Comparison of ENCODE assay signal across 8 cellular contexts in the genomic region with DNA sequence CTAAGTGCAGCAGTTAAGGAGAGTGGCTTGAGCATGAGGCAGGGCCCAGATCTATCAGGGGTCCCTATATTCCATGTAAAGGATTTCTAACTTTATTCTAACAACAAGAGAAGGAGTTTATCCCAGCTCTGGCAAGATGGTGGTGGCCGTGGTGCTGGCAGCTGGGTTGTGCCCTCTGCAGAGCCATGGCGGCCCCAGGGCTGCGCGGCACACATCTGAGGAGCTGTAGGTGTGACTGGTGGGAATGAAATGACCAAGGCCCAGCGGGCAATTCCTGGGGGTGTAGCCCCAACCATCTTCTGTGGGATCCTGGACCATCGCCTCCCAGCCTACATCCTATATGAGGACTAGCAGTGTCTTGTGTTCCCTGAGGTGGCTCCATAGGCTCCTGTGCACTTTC.
"Had no signal": no experiment of that assay in that cellular context is flagged by ENCODE, and none has a peak within 500 bp of the region (broad histone marks: within the 10 kb centered on the region; RNA-seq: fewer than 3 reads in every experiment).

No MANE protein-coding gene starts in this region.

- H3K9ac ChIP-seq: KMS-11 had no signal

- FAIRE-seq: HepG2, K562 had no signal

- H3K4me2 ChIP-seq: KMS-11 had no signal

- H3K36me3 Mint-ChIP-seq: IgD-negative memory B cell had no signal

- H3K27me3 Mint-ChIP-seq: IgD-negative memory B cell had no signal

- H3K27ac Mint-ChIP-seq: IgD-negative memory B cell had no signal

- ATAC-seq: HepG2, K562 had no signal

- DNase-seq: IMR-90, KBM-7, KG1 had no signal

- H3K4me3 Mint-ChIP-seq: IgD-negative memory B cell had no signal

- H3K27ac ChIP-seq: HL-60, KMS-11 had no signal

- H3K9me3 Mint-ChIP-seq: IgD-negative memory B cell had no signal

- H3K4me1 Mint-ChIP-seq: IgD-negative memory B cell had no signal

- H3K4me3 ChIP-seq: K562 had no signal
